Comparison of ENCODE assay signal across 13 cellular contexts in genomic region chr1:120849294-120850070, GRCh38. TPM values are rescaled to one million over a fixed set of nuclear protein-coding genes. Genes with fewer than 3 reads are reported as not detected.
DNase-seq lines count a peak whose midpoint lies in the region; ATAC-seq and TF ChIP-seq lines count a peak whose summit lies in the region.
"Not testable (repeated sequence)": the region's sequence is repeated elsewhere in the genome, so short reads cannot be mapped to it uniquely, and the experiment has no call there.
"Had no signal": no experiment of that assay in that cellular context is flagged by ENCODE, and none has a peak within 500 bp of the region (broad histone marks: within the 10 kb centered on the region; RNA-seq: fewer than 3 reads in every experiment).

No MANE protein-coding gene starts in this region.

- H3K27ac ChIP-seq in BLaER1; smooth muscle cell (ENCODE audit: low read depth): not testable (repeated sequence)
- peak overlapping the region; percentile 77 for H3K27ac ChIP-seq in OCI-LY7 (ENCODE audit: low read depth, low read length, poor library complexity, severe bottlenecking)

- not testable (repeated sequence) for H3K9me2 ChIP-seq in OCI-LY7 (ENCODE audit: insufficient read depth, low read length)

- H3K27ac Mint-ChIP-seq in activated CD4-positive, alpha-beta T cell treated with anti-CD3 and anti-CD28 coated beads for 36 hours = peak overlapping the region; percentile 25
- not testable (repeated sequence) for H3K27ac Mint-ChIP-seq in activated T-helper 1 cell treated with anti-CD3 and anti-CD28 coated beads, Interleukin-12 subunit alpha, Interleukin-12 subunit beta, Interleukin-2, Interleukin-4 antibody, amounts not matched to agents 30 ng/mL and 10 ng/mL and 1 ng/mL, durations not matched to agents 14 hours and 24 hours and 36 hours
- H3K27ac Mint-ChIP-seq in central memory CD8-positive, alpha-beta T cell (ENCODE audit: low read depth) = peak overlapping the region; percentile 99
- peak overlapping the region; percentile 100 for H3K27ac Mint-ChIP-seq in memory B cell

- not testable (repeated sequence) for H3K9ac ChIP-seq in BLaER1; smooth muscle cell (ENCODE audit: low read depth)

- H3K4me2 ChIP-seq in BLaER1 (0 out of 2 replicates have a peak overlapping the region, but pooled peaks have one; percentile 28), OCI-LY7 (ENCODE audit: low read length) (peak overlapping the region; percentile 78)
- not testable (repeated sequence) for H3K4me2 ChIP-seq in smooth muscle cell

- POLR2A ChIA-PET in OCI-LY7 (lab: Charles Lee); activated CD4-positive, alpha-beta T cell treated with anti-CD3 and anti-CD28 coated beads for 36 hours (lab: Charles Lee): not testable (repeated sequence)

- H3K9me3 ChIP-seq in BLaER1; OCI-LY7 (ENCODE audit: low read length); smooth muscle cell (replicated peaks; ENCODE audit: low read depth): not testable (repeated sequence)

- H2AFZ ChIP-seq in OCI-LY7 (ENCODE audit: low read length); smooth muscle cell (ENCODE audit: low read depth): not testable (repeated sequence)

- H4K20me1 ChIP-seq in BLaER1; OCI-LY7 (ENCODE audit: insufficient read depth, low read length); smooth muscle cell (ENCODE audit: low read depth): not testable (repeated sequence)

- not testable (repeated sequence) for H3K4me1 Mint-ChIP-seq in activated CD4-positive, alpha-beta T cell treated with anti-CD3 and anti-CD28 coated beads for 36 hours; activated T-helper 1 cell treated with anti-CD3 and anti-CD28 coated beads, Interleukin-12 subunit alpha, Interleukin-12 subunit beta, Interleukin-2, Interleukin-4 antibody, amounts not matched to agents 30 ng/mL and 10 ng/mL and 1 ng/mL, durations not matched to agents 14 hours and 24 hours and 36 hours (ENCODE audit: low read depth); memory B cell
- H3K4me1 Mint-ChIP-seq in central memory CD8-positive, alpha-beta T cell = peaks cover 14% of the 10 kb centered on the region

- not testable (repeated sequence) for H3K27me3 ChIP-seq in BLaER1; smooth muscle cell (ENCODE audit: low read depth)

- TF ChIP-seq CTCF in OCI-LY7 (conservative IDR thresholded peaks at IDR 0.05; ENCODE audit: low read length); smooth muscle cell (IDR thresholded peaks at IDR 0.05; ENCODE audit: borderline replicate concordance, insufficient read depth, poor library complexity, severe bottlenecking): not testable (repeated sequence)

- not testable (repeated sequence) for H3K36me3 Mint-ChIP-seq in activated CD4-positive, alpha-beta T cell treated with anti-CD3 and anti-CD28 coated beads for 36 hours (ENCODE audit: low read depth); activated T-helper 1 cell treated with anti-CD3 and anti-CD28 coated beads, Interleukin-12 subunit alpha, Interleukin-12 subunit beta, Interleukin-2, Interleukin-4 antibody, amounts not matched to agents 30 ng/mL and 10 ng/mL and 1 ng/mL, durations not matched to agents 14 hours and 24 hours and 36 hours (ENCODE audit: low read depth); memory B cell
- H3K36me3 Mint-ChIP-seq in central memory CD8-positive, alpha-beta T cell (ENCODE audit: insufficient read depth) = peaks cover 25% of the 10 kb centered on the region

- intact Hi-C loops in OCI-LY7 (cut with micrococcal nuclease; ENCODE audit: unreplicated experiment); activated T-helper 1 cell treated with anti-CD3 and anti-CD28 coated beads, Interleukin-12 subunit alpha, Interleukin-12 subunit beta, Interleukin-2, Interleukin-4 antibody, amounts not matched to agents 30 ng/mL and 10 ng/mL and 1 ng/mL, durations not matched to agents 14 hours and 24 hours and 36 hours (cut with micrococcal nuclease): not testable (repeated sequence)
- intact Hi-C loops in activated CD4-positive, alpha-beta T cell treated with anti-CD3 and anti-CD28 coated beads for 36 hours (cut with DNase I, micrococcal nuclease) = loop anchor here in 1 of 2 experiments (10.0 kb wide), 1 partner anchor 95 kb away; no protein-coding TSS in a partner anchor

- H3K4me1 ChIP-seq in BLaER1; OCI-LY7 (ENCODE audit: insufficient read depth, low read length, poor library complexity, severe bottlenecking); smooth muscle cell (ENCODE audit: low read depth): not testable (repeated sequence)

- H3K36me3 ChIP-seq in BLaER1; OCI-LY7 (ENCODE audit: insufficient read depth, low read length); smooth muscle cell (ENCODE audit: low read depth): not testable (repeated sequence)

- H3K9me3 Mint-ChIP-seq in activated CD4-positive, alpha-beta T cell treated with anti-CD3 and anti-CD28 coated beads for 36 hours (ENCODE audit: low read depth); activated T-helper 1 cell treated with anti-CD3 and anti-CD28 coated beads, Interleukin-12 subunit alpha, Interleukin-12 subunit beta, Interleukin-2, Interleukin-4 antibody, amounts not matched to agents 30 ng/mL and 10 ng/mL and 1 ng/mL, durations not matched to agents 14 hours and 24 hours and 36 hours; central memory CD8-positive, alpha-beta T cell; memory B cell: not testable (repeated sequence)

- peak; percentile 15 for DNase-seq in OCI-LY7 (ENCODE audit: low spot score)
- DNase-seq in activated CD4-positive, alpha-beta T cell treated with anti-CD3 and anti-CD28 coated beads for 36 hours = peak; percentile 48
- not testable (repeated sequence) for DNase-seq in activated T-helper 1 cell treated with anti-CD3 and anti-CD28 coated beads, Interleukin-12 subunit alpha, Interleukin-12 subunit beta, Interleukin-2, Interleukin-4 antibody, amounts not matched to agents 30 ng/mL and 10 ng/mL and 1 ng/mL, durations not matched to agents 14 hours and 24 hours and 36 hours (ENCODE audit: low spot score); central memory CD8-positive, alpha-beta T cell (ENCODE audit: low spot score in 2 of 2); memory B cell (ENCODE audit: low spot score in 2 of 2); smooth muscle cell (lab: John Stamatoyannopoulos, UW; ENCODE audit: unreplicated experiment)

- 77% methylated on average over 18 of the region's 21 CpGs for WGBS in smooth muscle cell (ENCODE audit: low lambda C conversion rate)

- H3K79me2 ChIP-seq in OCI-LY7 (ENCODE audit: insufficient read depth, low read depth, low read length); smooth muscle cell (ENCODE audit: low read depth): not testable (repeated sequence)

- ATAC-seq in GM21515 (IDR thresholded peaks at IDR 0.05; ENCODE audit: unreplicated experiment) = peak; percentile 1
- peak; percentile 24 for ATAC-seq in activated CD4-positive, alpha-beta T cell treated with anti-CD3 and anti-CD28 coated beads for 36 hours
- ATAC-seq in central memory CD8-positive, alpha-beta T cell (replicated peaks; ENCODE audit: extremely low read depth, poor library complexity, severe bottlenecking); memory B cell (ENCODE audit: low read depth): not testable (repeated sequence)

- CTCF ChIA-PET in OCI-LY7 (lab: Charles Lee; ENCODE audit: unreplicated experiment); activated CD4-positive, alpha-beta T cell treated with anti-CD3 and anti-CD28 coated beads for 36 hours (lab: Charles Lee): not testable (repeated sequence)

- not testable (repeated sequence) for H3K4me3 ChIP-seq in BLaER1
- H3K4me3 ChIP-seq in OCI-LY7 (ENCODE audit: low read depth, low read length, poor library complexity, severe bottlenecking) (peak overlapping the region; percentile 68), smooth muscle cell (peak overlapping the region; percentile 61)

- not testable (repeated sequence) for H3K27me3 Mint-ChIP-seq in activated CD4-positive, alpha-beta T cell treated with anti-CD3 and anti-CD28 coated beads for 36 hours; activated T-helper 1 cell treated with anti-CD3 and anti-CD28 coated beads, Interleukin-12 subunit alpha, Interleukin-12 subunit beta, Interleukin-2, Interleukin-4 antibody, amounts not matched to agents 30 ng/mL and 10 ng/mL and 1 ng/mL, durations not matched to agents 14 hours and 24 hours and 36 hours (ENCODE audit: insufficient read depth); central memory CD8-positive, alpha-beta T cell; memory B cell

- not testable (repeated sequence) for H3F3A ChIP-seq in smooth muscle cell (ENCODE audit: low read depth)

- H3K4me3 Mint-ChIP-seq in activated CD4-positive, alpha-beta T cell treated with anti-CD3 and anti-CD28 coated beads for 36 hours = peak overlapping the region; percentile 74
- H3K4me3 Mint-ChIP-seq in activated T-helper 1 cell treated with anti-CD3 and anti-CD28 coated beads, Interleukin-12 subunit alpha, Interleukin-12 subunit beta, Interleukin-2, Interleukin-4 antibody, amounts not matched to agents 30 ng/mL and 10 ng/mL and 1 ng/mL, durations not matched to agents 14 hours and 24 hours and 36 hours = peak overlapping the region; percentile 63
- peak overlapping the region; percentile 86 for H3K4me3 Mint-ChIP-seq in central memory CD8-positive, alpha-beta T cell
- H3K4me3 Mint-ChIP-seq in memory B cell = peak overlapping the region; percentile 49

- BruUV-seq in OCI-LY7 (replicated peaks; lab: Mats Ljungman, UMichigan) = not testable (repeated sequence)

RNA-seq across cellular contexts. Expression of gene PPIAL4A, which starts 40.1 kb away (rescaled TPM):
- total RNA-seq in OCI-LY7 (2014; rRNA removed; shearing (Covaris generic)) = not detected in 2 replicates
- total RNA-seq in OCI-LY7 (2022) (not detected in 2 replicates), smooth muscle cell (not detected in 2 replicates)
- total RNA-seq in activated CD4-positive, alpha-beta T cell treated with anti-CD3 and anti-CD28 coated beads for 36 hours = not detected
- not detected in 2 replicates for total RNA-seq in activated T-helper 1 cell treated with anti-CD3 and anti-CD28 coated beads, Interleukin-12 subunit alpha, Interleukin-12 subunit beta, Interleukin-2, Interleukin-4 antibody, amounts not matched to agents 30 ng/mL and 10 ng/mL and 1 ng/mL, durations not matched to agents 14 hours and 24 hours and 36 hours
- polyA plus RNA-seq in smooth muscle cell = not detected in 2 replicates
- total RNA-seq: chondrocyte, epithelial cell of proximal tubule, mesenteric fat pad, RPMI7951, temporal lobe had no signal
